Comparison of ENCODE assay signal across 8 cellular contexts in genomic region chr6:130322673-130323268, GRCh38. TPM values are rescaled to one million over a fixed set of nuclear protein-coding genes. Genes with fewer than 3 reads are reported as not detected.
A peak's percentile ranks its signal among the peaks of the same experiment; 100 is the strongest.
DNase-seq lines count a peak whose midpoint lies in the region; TF ChIP-seq lines count a peak whose summit lies in the region.

No MANE protein-coding gene starts in this region.

- no peak overlapping the region for H3K18ac ChIP-seq in mesendoderm (ENCODE audit: low read length)

- CTCF ChIA-PET in A673 (lab: Charles Lee) = interaction anchor here (1.3 to 2.1 kb wide), 2 partner anchors 41 to 376 kb away, joined by 4 to 17 read pairs; no protein-coding TSS in a partner anchor

- no peaks in the 10 kb centered on the region for H3K79me2 ChIP-seq in mesendoderm (ENCODE audit: control insufficient read depth, insufficient read depth, low read length)

- no peak overlapping the region for H2BK5ac ChIP-seq in mesendoderm (ENCODE audit: low read length)

- H3K36me3 ChIP-seq in A673 (ENCODE audit: insufficient read depth, low read length, poor library complexity, severe bottlenecking) = no peaks in the 10 kb centered on the region
- H3K36me3 ChIP-seq in WERI-Rb-1 = no peaks in the 10 kb centered on the region
- no peaks in the 10 kb centered on the region for H3K36me3 ChIP-seq in mesendoderm (ENCODE audit: control insufficient read depth, insufficient read depth, low read length)

- H2AK5ac ChIP-seq in mesendoderm (ENCODE audit: low read length) = no peak overlapping the region

- no peak overlapping the region for H3K27ac ChIP-seq in A673 (ENCODE audit: low read depth, low read length, poor library complexity, severe bottlenecking)
- no peak overlapping the region for H3K27ac ChIP-seq in WERI-Rb-1
- H3K27ac ChIP-seq in coronary artery = no peak overlapping the region
- no peak overlapping the region for H3K27ac ChIP-seq in mesendoderm (ENCODE audit: low read depth, low read length)

- POLR2A ChIA-PET in A673 (lab: Charles Lee; ENCODE audit: low non-redundant PET) = interaction anchor here (0.7 kb wide), 1 partner anchor 489 kb away, joined by 3 read pairs; no protein-coding TSS in a partner anchor

- H3K27me3 ChIP-seq in A673 (replicated peaks; ENCODE audit: insufficient read depth, low read depth, low read length, poor library complexity) (no peaks in the 10 kb centered on the region), WERI-Rb-1 (ENCODE audit: insufficient read depth, low read depth, severe bottlenecking) (no peaks in the 10 kb centered on the region), mesendoderm (ENCODE audit: insufficient read depth, low read length, poor library complexity) (no peaks in the 10 kb centered on the region)

- no TSS peak for BruUV-seq in A673 (replicated peaks; lab: Mats Ljungman, UMichigan)

- H4K8ac ChIP-seq in mesendoderm (ENCODE audit: low read depth, low read length) = no peak overlapping the region

- no CpG with 5 or more reads among the region's 3 CpGs for WGBS in mesendoderm (ENCODE audit: extremely low coverage, insufficient coverage, low lambda C conversion rate)

- H2BK15ac ChIP-seq in mesendoderm (replicated peaks; ENCODE audit: low read depth) = no peak overlapping the region

- TF ChIP-seq CTCF in A673 (conservative IDR thresholded peaks at IDR 0.05; ENCODE audit: low read depth, low read length) (peak; percentile 91), GM12873 (IDR thresholded peaks at IDR 0.05; ENCODE audit: insufficient read depth, low read depth, low read length, missing control alignments) (peak; percentile 76), WERI-Rb-1 (IDR thresholded peaks at IDR 0.05; ENCODE audit: low read depth, low read length) (peak; percentile 62), coronary artery (IDR thresholded peaks at IDR 0.05) (peak; percentile 67)

- H3K56ac ChIP-seq in mesendoderm (ENCODE audit: low read length) = no peak overlapping the region

- H3K4me1 ChIP-seq in A673 (ENCODE audit: insufficient read depth, low read length, poor library complexity, severe bottlenecking) (no peaks in the 10 kb centered on the region), mesendoderm (ENCODE audit: control insufficient read depth, low read depth, low read length) (no peaks in the 10 kb centered on the region)

- no peak overlapping the region for H3K4me2 ChIP-seq in mesendoderm (ENCODE audit: low read length)

- intact Hi-C loops in A673 (cut with micrococcal nuclease; ENCODE audit: unreplicated experiment) = loop anchor here (1.0 to 10.0 kb wide), 4 partner anchors 376 to 552 kb away; no protein-coding TSS in a partner anchor

- H3K9ac ChIP-seq in mesendoderm (ENCODE audit: low read length) = no peak overlapping the region

- no peak overlapping the region for H3K23ac ChIP-seq in mesendoderm (ENCODE audit: low read length)

- H3K4me3 ChIP-seq in A673 (ENCODE audit: low read depth, low read length, poor library complexity, severe bottlenecking) (no peak overlapping the region), WERI-Rb-1 (ENCODE audit: low read depth, low read length) (no peak overlapping the region), coronary artery (no peak overlapping the region), mesendoderm (ENCODE audit: low read length) (no peak overlapping the region)

- no peaks in the 10 kb centered on the region for H3K79me1 ChIP-seq in mesendoderm (ENCODE audit: low read length)

- DNase-seq in A673 (ENCODE audit: low spot score) (peak; percentile 70), NCI-H1048 (lab: John Stamatoyannopoulos, UW) (peak; percentile 22), WERI-Rb-1 (peak; percentile 35), coronary artery (ENCODE audit: low spot score) (no peak), mesendoderm (peak; percentile 59), DMS79 treated with DMSO at 0.1 percent for 48 hours (lab: John Stamatoyannopoulos, UW) (no peak)
- peak; percentile 3 to 66 (median 37) for DNase-seq in stimulated activated naive CD4-positive, alpha-beta T cell (lab: John Stamatoyannopoulos, UW)

- H4K5ac ChIP-seq in mesendoderm (ENCODE audit: low read length) = no peak overlapping the region

- H3K9me3 ChIP-seq in A673 (ENCODE audit: low read depth, low read length, poor library complexity, severe bottlenecking) (no peaks in the 10 kb centered on the region), WERI-Rb-1 (ENCODE audit: severe bottlenecking) (no peaks in the 10 kb centered on the region)

- no peak overlapping the region for H3K4ac ChIP-seq in mesendoderm (ENCODE audit: low read depth, low read length)

- H2BK120ac ChIP-seq in mesendoderm (ENCODE audit: low read depth, low read length) = no peak overlapping the region

RNA-seq across cellular contexts. Expression of gene TMEM200A, which starts 43.0 kb away (rescaled TPM):
- 2.0 and 2.3 TPM in 2 replicates for total RNA-seq in A673 (2021)
- polyA plus RNA-seq in mesendoderm (2013, experiment 1 of 2) = 7.8 TPM
- 7.8 TPM for polyA plus RNA-seq in mesendoderm (2013, experiment 2 of 2)

Comparison
In these comparisons a context has a peak if more than half of its experiments do, and no peak if none do; other contexts are left out.
1. DNase-seq: peak in A673 (single experiment), NCI-H1048 (single experiment), WERI-Rb-1 (single experiment), mesendoderm (single experiment) and stimulated activated naive CD4-positive, alpha-beta T cell (6 of 6); none in coronary artery (single experiment) and DMS79 treated with DMSO at 0.1 percent for 48 hours (single experiment).
2. Peak in every context shown above with its lines, with median percentiles within 50 percentile points of each other: CTCF ChIP-seq.